Comparison of ENCODE assay signal across 35 cellular contexts in the genomic region with DNA sequence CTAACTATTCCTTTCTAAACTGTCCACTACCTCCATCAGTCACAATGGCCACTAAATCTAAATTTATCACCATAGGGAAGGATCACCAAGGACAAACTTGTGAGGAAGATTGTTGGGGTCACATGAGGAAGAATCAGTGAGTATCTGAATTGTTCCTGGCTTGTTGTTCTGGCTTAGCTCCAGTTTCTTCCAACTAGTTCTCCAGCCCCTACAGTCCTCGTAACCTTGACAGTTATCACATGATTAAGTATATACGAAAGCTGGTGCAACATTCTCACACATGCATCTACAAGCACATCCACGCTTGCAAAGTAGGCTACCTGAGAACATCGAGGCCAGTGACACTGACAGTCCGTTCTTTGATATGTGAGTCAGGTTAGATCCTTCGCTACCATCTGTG.
"Had no signal": no experiment of that assay in that cellular context is flagged by ENCODE, and none has a peak within 500 bp of the region (broad histone marks: within the 10 kb centered on the region; RNA-seq: fewer than 3 reads in every experiment).

No MANE protein-coding gene starts in this region.

- H3K9me3 ChIP-seq: esophagus muscularis mucosa, gastrocnemius medialis had no signal

- H3K27me3 Mint-ChIP-seq: activated CD4-positive, alpha-beta memory T cell treated with anti-CD3 and anti-CD28 coated beads for 36 hours; activated CD4-positive, alpha-beta T cell treated with anti-CD3 and anti-CD28 coated beads for 36 hours; activated CD4-positive, alpha-beta T cell treated with anti-CD3 and anti-CD28 coated beads, Interleukin-2, amount 10 ng/mL, durations not matched to agents 24 days and 14 days; activated CD8-positive, alpha-beta memory T cell treated with anti-CD3 and anti-CD28 coated beads, Interleukin-2, amount 10 ng/mL, durations not matched to agents 7 days and 5 days; activated naive CD4-positive, alpha-beta T cell treated with anti-CD3 and anti-CD28 coated beads, Interleukin-2, amount 10 ng/mL, durations not matched to agents 7 days and 5 days; activated naive CD8-positive, alpha-beta T cell; effector memory CD8-positive, alpha-beta T cell; T-helper 17 cell had no signal

- H3K27ac Mint-ChIP-seq: activated CD4-positive, alpha-beta memory T cell treated with anti-CD3 and anti-CD28 coated beads for 36 hours; activated CD4-positive, alpha-beta T cell treated with anti-CD3 and anti-CD28 coated beads for 36 hours; activated CD4-positive, alpha-beta T cell treated with anti-CD3 and anti-CD28 coated beads, Interleukin-2, amount 10 ng/mL, durations not matched to agents 24 days and 14 days; activated CD8-positive, alpha-beta memory T cell treated with anti-CD3 and anti-CD28 coated beads, Interleukin-2, amount 10 ng/mL, durations not matched to agents 7 days and 5 days; activated CD8-positive, alpha-beta T cell treated with anti-CD3 and anti-CD28 coated beads, Interleukin-2, amount 10 ng/mL, durations not matched to agents 7 days and 5 days; activated naive CD4-positive, alpha-beta T cell treated with anti-CD3 and anti-CD28 coated beads, Interleukin-2, amount 10 ng/mL, durations not matched to agents 7 days and 5 days; activated naive CD8-positive, alpha-beta T cell; activated T-helper 1 cell treated with anti-CD3 and anti-CD28 coated beads, Interleukin-12 subunit alpha, Interleukin-12 subunit beta, Interleukin-2, Interleukin-4 antibody, amounts not matched to agents 30 ng/mL and 10 ng/mL and 1 ng/mL, durations not matched to agents 14 hours and 24 hours and 36 hours; activated T-helper 2 cell treated with anti-CD3 and anti-CD28 coated beads, Interferon-gamma antibody, Interleukin-2, Interleukin-4, amounts not matched to agents 10 μg/mL and 5 μg/mL and 100 μg/mL, durations not matched to agents 14 hours and 24 hours and 36 hours; T-helper 2 cell treated with Interferon-gamma antibody and Interleukin-4, amounts not matched to agents 5 μg/mL and 100 μg/mL, for 36 hours had no signal

- H3K27me3 ChIP-seq: brain microvascular endothelial cell, esophagus muscularis mucosa, foreskin keratinocyte, gastrocnemius medialis had no signal

- ATAC-seq: activated CD4-positive, alpha-beta T cell treated with anti-CD3 and anti-CD28 coated beads for 36 hours; activated CD8-positive, alpha-beta memory T cell treated with anti-CD3 and anti-CD28 coated beads, Interleukin-2, amount 10 ng/mL, durations not matched to agents 7 days and 5 days; activated CD8-positive, alpha-beta T cell treated with anti-CD3 and anti-CD28 coated beads, Interleukin-2, amount 10 ng/mL, durations not matched to agents 7 days and 5 days; effector memory CD8-positive, alpha-beta T cell; foreskin keratinocyte; gastrocnemius medialis; T-helper 17 cell had no signal

- H3K4me1 ChIP-seq: foreskin keratinocyte, gastrocnemius medialis had no signal

- FAIRE-seq: astrocyte, bronchial epithelial cell, colon had no signal

- H3K4me3 ChIP-seq: esophagus muscularis mucosa, gastrocnemius medialis had no signal

- DNase-seq: activated CD4-positive, alpha-beta memory T cell treated with anti-CD3 and anti-CD28 coated beads for 36 hours; activated CD4-positive, alpha-beta T cell treated with anti-CD3 and anti-CD28 coated beads for 36 hours; activated CD4-positive, alpha-beta T cell treated with anti-CD3 and anti-CD28 coated beads, Interleukin-2, amount 10 ng/mL, durations not matched to agents 24 days and 14 days; activated CD4-positive, CD25-positive, alpha-beta regulatory T cell; activated CD4-positive, CD25-positive, alpha-beta regulatory T cell treated with anti-CD3 and anti-CD28 coated beads, Interleukin-2, amount 50 U/mL, for 72 hours; activated CD8-positive, alpha-beta memory T cell treated with anti-CD3 and anti-CD28 coated beads, Interleukin-2, amount 10 ng/mL, durations not matched to agents 7 days and 5 days; activated CD8-positive, alpha-beta memory T cell treated with anti-CD3 and anti-CD28 coated beads, Interleukin-2, amount 50 U/mL, for 4 hours; activated CD8-positive, alpha-beta T cell treated with anti-CD3 and anti-CD28 coated beads, Interleukin-2, amount 10 ng/mL, durations not matched to agents 7 days and 5 days; activated effector memory CD4-positive, alpha-beta T cell treated with anti-CD3 and anti-CD28 coated beads, Interleukin-2, amount 50 U/mL, for 16 hours; activated naive CD4-positive, alpha-beta T cell treated with anti-CD3 and anti-CD28 coated beads, Interleukin-2, amount 10 ng/mL, durations not matched to agents 7 days and 5 days; activated T-cell treated with anti-CD3 and anti-CD28 coated beads, Interleukin-2, amount 50 U/mL, for 1 hour; activated T-cell treated with anti-CD3 and anti-CD28 coated beads, Interleukin-2, amount 50 U/mL, for 48 hours; amniotic stem cell; anterior cingulate cortex; brain microvascular endothelial cell; caudate nucleus; cortex of kidney; dermis blood vessel endothelial cell; effector CD4-positive, alpha-beta T cell; effector memory CD8-positive, alpha-beta T cell; erythroblast; foreskin keratinocyte; gastrocnemius medialis; T-helper 1 cell; T-helper 17 cell; T1000; WERI-Rb-1 had no signal

- H3K27ac ChIP-seq: brain microvascular endothelial cell, esophagus muscularis mucosa, foreskin keratinocyte, gastrocnemius medialis, WERI-Rb-1 had no signal

- H3K4me3 Mint-ChIP-seq: activated CD4-positive, alpha-beta memory T cell treated with anti-CD3 and anti-CD28 coated beads for 36 hours; activated CD4-positive, alpha-beta T cell treated with anti-CD3 and anti-CD28 coated beads for 36 hours; activated CD4-positive, alpha-beta T cell treated with anti-CD3 and anti-CD28 coated beads, Interleukin-2, amount 10 ng/mL, durations not matched to agents 24 days and 14 days; activated CD8-positive, alpha-beta memory T cell treated with anti-CD3 and anti-CD28 coated beads, Interleukin-2, amount 10 ng/mL, durations not matched to agents 7 days and 5 days; activated CD8-positive, alpha-beta T cell treated with anti-CD3 and anti-CD28 coated beads, Interleukin-2, amount 10 ng/mL, durations not matched to agents 7 days and 5 days; activated naive CD4-positive, alpha-beta T cell treated with anti-CD3 and anti-CD28 coated beads, Interleukin-2, amount 10 ng/mL, durations not matched to agents 7 days and 5 days; activated naive CD8-positive, alpha-beta T cell; activated T-helper 1 cell treated with anti-CD3 and anti-CD28 coated beads, Interleukin-12 subunit alpha, Interleukin-12 subunit beta, Interleukin-2, Interleukin-4 antibody, amounts not matched to agents 30 ng/mL and 10 ng/mL and 1 ng/mL, durations not matched to agents 14 hours and 24 hours and 36 hours; effector memory CD8-positive, alpha-beta T cell; T-helper 17 cell; T-helper 2 cell treated with Interferon-gamma antibody and Interleukin-4, amounts not matched to agents 5 μg/mL and 100 μg/mL, for 36 hours had no signal

- H3K9me3 Mint-ChIP-seq: activated CD4-positive, alpha-beta memory T cell treated with anti-CD3 and anti-CD28 coated beads for 36 hours; activated CD4-positive, alpha-beta T cell treated with anti-CD3 and anti-CD28 coated beads, Interleukin-2, amount 10 ng/mL, durations not matched to agents 24 days and 14 days; activated naive CD4-positive, alpha-beta T cell treated with anti-CD3 and anti-CD28 coated beads, Interleukin-2, amount 10 ng/mL, durations not matched to agents 7 days and 5 days; activated T-helper 1 cell treated with anti-CD3 and anti-CD28 coated beads, Interleukin-12 subunit alpha, Interleukin-12 subunit beta, Interleukin-2, Interleukin-4 antibody, amounts not matched to agents 30 ng/mL and 10 ng/mL and 1 ng/mL, durations not matched to agents 14 hours and 24 hours and 36 hours; activated T-helper 2 cell treated with anti-CD3 and anti-CD28 coated beads, Interferon-gamma antibody, Interleukin-2, Interleukin-4, amounts not matched to agents 10 μg/mL and 5 μg/mL and 100 μg/mL, durations not matched to agents 14 hours and 24 hours and 36 hours; effector memory CD8-positive, alpha-beta T cell; T-helper 2 cell treated with Interferon-gamma antibody and Interleukin-4, amounts not matched to agents 5 μg/mL and 100 μg/mL, for 36 hours had no signal

- H3K4me1 Mint-ChIP-seq: activated CD4-positive, alpha-beta T cell treated with anti-CD3 and anti-CD28 coated beads for 36 hours; activated CD8-positive, alpha-beta memory T cell treated with anti-CD3 and anti-CD28 coated beads, Interleukin-2, amount 10 ng/mL, durations not matched to agents 7 days and 5 days; activated naive CD4-positive, alpha-beta T cell treated with anti-CD3 and anti-CD28 coated beads, Interleukin-2, amount 10 ng/mL, durations not matched to agents 7 days and 5 days had no signal
